Comparison of ENCODE assay signal across 29 cellular contexts in the genomic region with DNA sequence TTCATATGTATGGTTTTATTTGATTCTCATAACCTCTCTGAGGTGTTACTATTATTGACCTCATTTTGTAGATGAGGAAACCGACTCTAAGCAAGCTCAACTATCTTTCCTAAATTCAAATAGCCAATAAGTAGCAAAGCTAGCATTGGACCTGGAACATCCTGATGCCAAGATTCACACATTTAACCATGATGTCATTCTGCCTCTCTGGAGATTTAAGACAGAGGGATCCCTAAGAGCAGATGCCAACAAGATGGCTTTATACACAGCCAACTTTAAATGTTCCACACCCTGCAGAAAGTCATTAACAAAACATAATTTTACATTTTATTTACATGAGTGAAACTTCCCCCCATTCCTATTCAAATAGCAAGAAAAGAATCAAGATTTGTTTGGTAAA. TPM values are rescaled to one million over a fixed set of nuclear protein-coding genes. Genes with fewer than 3 reads are reported as not detected.
"Had no signal": no experiment of that assay in that cellular context is flagged by ENCODE, and none has a peak within 500 bp of the region (broad histone marks: within the 10 kb centered on the region; RNA-seq: fewer than 3 reads in every experiment).

No MANE protein-coding gene starts in this region.

- H3K27me3 Mint-ChIP-seq: stimulated activated naive CD8-positive, alpha-beta T cell treated with anti-CD3 and anti-CD28 coated beads, Interleukin-15, Interleukin-2, amounts not matched to agents 100 ng/mL and 50 ng/mL, for 24 hours had no signal

- H2AFZ ChIP-seq: hepatocyte, neural progenitor cell, parathyroid adenoma had no signal

- H3K4me3 Mint-ChIP-seq: mesothelial cell of epicardium; naive thymus-derived CD4-positive, alpha-beta T cell; nephron progenitor cell; neural progenitor cell; stimulated activated naive CD8-positive, alpha-beta T cell treated with anti-CD3 and anti-CD28 coated beads, Interleukin-15, Interleukin-2, amounts not matched to agents 100 ng/mL and 50 ng/mL, for 24 hours had no signal

- H3K9me3 ChIP-seq: heart right ventricle, left ventricle myocardium inferior, neutrophil, suprapubic skin, thoracic aorta, tibial artery, upper lobe of right lung had no signal

- H3K36me3 ChIP-seq: heart right ventricle, left ventricle myocardium inferior, neural progenitor cell, neutrophil, suprapubic skin, thoracic aorta, tibial artery, upper lobe of right lung had no signal

- H3K36me3 Mint-ChIP-seq: mesothelial cell of epicardium; naive thymus-derived CD4-positive, alpha-beta T cell; neural progenitor cell had no signal

- H3K9ac ChIP-seq: neural progenitor cell, parathyroid adenoma had no signal

- ATAC-seq: heart right ventricle; naive thymus-derived CD4-positive, alpha-beta T cell; right cardiac atrium; sciatic nerve; upper lobe of right lung had no signal

- H3K79me2 ChIP-seq: hepatocyte, parathyroid adenoma had no signal

- H3K4me1 ChIP-seq: heart right ventricle, left ventricle myocardium inferior, neural progenitor cell, parathyroid adenoma, suprapubic skin, tibial artery, upper lobe of right lung had no signal

- H3K27ac Mint-ChIP-seq: mesothelial cell of epicardium; naive thymus-derived CD4-positive, alpha-beta T cell; nephron progenitor cell; neural progenitor cell; stimulated activated naive CD8-positive, alpha-beta T cell treated with anti-CD3 and anti-CD28 coated beads, Interleukin-15, Interleukin-2, amounts not matched to agents 100 ng/mL and 50 ng/mL, for 24 hours had no signal

- H3K9me3 Mint-ChIP-seq: mesothelial cell of epicardium; naive thymus-derived CD4-positive, alpha-beta T cell; nephron progenitor cell; neural progenitor cell; stimulated activated naive CD8-positive, alpha-beta T cell treated with anti-CD3 and anti-CD28 coated beads, Interleukin-15, Interleukin-2, amounts not matched to agents 100 ng/mL and 50 ng/mL, for 24 hours had no signal

- H3K27me3 ChIP-seq: heart right ventricle, neural progenitor cell, neutrophil, suprapubic skin, upper lobe of right lung had no signal

- DNase-seq: heart right ventricle; islet precursor cell; left ventricle myocardium inferior; mesendoderm; naive thymus-derived CD4-positive, alpha-beta T cell; nephron progenitor cell; occipital lobe; retina; right cardiac atrium; stimulated activated CD4-positive, alpha-beta T cell treated with anti-CD3 and anti-CD28 coated beads, Interleukin-12 subunit alpha, Interleukin-12 subunit beta, amount 100 ng/mL, for 4 hours; stimulated activated CD4-positive, alpha-beta T cell treated with anti-CD3 and anti-CD28 coated beads, Interleukin-15, amount 100 ng/mL, for 24 hours; stimulated activated CD4-positive, alpha-beta T cell treated with anti-CD3 and anti-CD28 coated beads, Interleukin-2, amount 100 ng/mL, for 24 hours; stimulated activated CD4-positive, alpha-beta T cell treated with anti-CD3 and anti-CD28 coated beads, Interleukin-4, amount 100 ng/mL, for 1 hour; stimulated activated naive CD4-positive, alpha-beta T cell; tibial artery; trophoblast cell; upper lobe of right lung had no signal

- H3K4me2 ChIP-seq: hepatocyte, neural progenitor cell had no signal

- H3K27ac ChIP-seq: heart right ventricle, hepatocyte, left ventricle myocardium inferior, neural progenitor cell, neutrophil, parathyroid adenoma, skin epidermis, suprapubic skin, thoracic aorta, tibial artery, upper lobe of right lung had no signal

- H3K4me3 ChIP-seq: heart right ventricle, hepatocyte, left ventricle myocardium inferior, lung, neural progenitor cell, skin epidermis, suprapubic skin, thoracic aorta, tibial artery, upper lobe of right lung had no signal

RNA-seq across cellular contexts. Expression of gene VAV3, which starts 7.4 kb away (rescaled TPM):
- total RNA-seq: osteocyte had no signal
